20 cellular contexts compared by ENCODE assay signal in genomic region chr4:83758331-83758730, GRCh38.
"Had no signal": no experiment of that assay in that cellular context is flagged by ENCODE, and none has a peak within 500 bp of the region (broad histone marks: within the 10 kb centered on the region; RNA-seq: fewer than 3 reads in every experiment).

No MANE protein-coding gene starts in this region.

- H3K4me3 ChIP-seq: colonic mucosa, esophagus squamous epithelium, gastrocnemius medialis, heart right ventricle, left lung, lower lobe of right lung had no signal

- DNase-seq: colonic mucosa; cortex of kidney; effector CD8-positive, alpha-beta T cell; effector memory CD8-positive, alpha-beta T cell; endodermal cell; esophagus squamous epithelium; foreskin fibroblast; foreskin melanocyte; gastrocnemius medialis; glutamatergic neuron; head of caudate nucleus; heart right ventricle; hippocampal formation; left cardiac atrium; left lung; left ventricle myocardium superior; lower lobe of right lung; mesenchymal stem cell; naive thymus-derived CD4-positive, alpha-beta T cell had no signal

- H3K36me3 ChIP-seq: colonic mucosa, esophagus squamous epithelium, gastrocnemius medialis, heart right ventricle, left lung, lower lobe of right lung had no signal

- H3K4me1 ChIP-seq: colonic mucosa, esophagus squamous epithelium, gastrocnemius medialis, heart right ventricle, left lung, lower lobe of right lung had no signal

- H3K9me3 ChIP-seq: colonic mucosa, esophagus squamous epithelium, gastrocnemius medialis, heart right ventricle, left lung, lower lobe of right lung had no signal

- ATAC-seq: effector memory CD8-positive, alpha-beta T cell; gastrocnemius medialis; heart right ventricle; left cardiac atrium; left lung; left ventricle myocardium superior; lower lobe of right lung; naive thymus-derived CD4-positive, alpha-beta T cell had no signal

- H3K27ac ChIP-seq: colonic mucosa, epithelial cell of prostate, esophagus squamous epithelium, gastrocnemius medialis, heart right ventricle, left lung, lower lobe of right lung had no signal

- H3K27me3 ChIP-seq: colonic mucosa, esophagus squamous epithelium, gastrocnemius medialis, left lung had no signal
